19 cellular contexts compared by ENCODE assay signal in the genomic region with DNA sequence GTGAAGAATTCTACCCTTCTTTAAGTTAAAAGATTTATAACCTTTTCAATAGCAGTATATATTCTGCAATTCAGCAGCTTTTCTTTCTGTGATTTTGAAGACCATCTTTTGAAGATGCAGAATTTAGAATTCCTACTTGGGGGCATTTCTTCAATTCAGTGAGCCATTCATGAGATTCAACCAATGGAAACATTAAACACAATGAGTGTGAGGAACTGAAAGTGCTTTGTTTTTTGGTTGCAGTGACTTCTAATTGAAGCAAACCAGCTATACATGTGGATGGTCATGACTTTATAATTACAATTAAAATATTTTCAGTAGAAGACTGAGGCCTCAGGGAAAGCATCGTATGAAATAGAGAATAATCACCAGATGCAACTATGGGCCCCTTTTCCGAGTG.
DNase-seq lines count a peak whose midpoint lies in the region; ATAC-seq lines count a peak whose summit lies in the region.
"Had no signal": no experiment of that assay in that cellular context is flagged by ENCODE, and none has a peak within 500 bp of the region (broad histone marks: within the 10 kb centered on the region; RNA-seq: fewer than 3 reads in every experiment).

No MANE protein-coding gene starts in this region.

- intact Hi-C loops in posterior vena cava (cut with DNase I) = no loop called here

- H3K27ac Mint-ChIP-seq in memory B cell = no peak overlapping the region
- H3K27ac Mint-ChIP-seq: natural killer cell had no signal

- peak overlapping the region; percentile 1 for H3K4me3 Mint-ChIP-seq in memory B cell
- H3K4me3 Mint-ChIP-seq: natural killer cell had no signal

- H3K36me3 Mint-ChIP-seq in memory B cell = no peaks in the 10 kb centered on the region
- H3K36me3 Mint-ChIP-seq: brain, IgD-negative memory B cell, natural killer cell had no signal

- no peaks in the 10 kb centered on the region for H3K9me3 Mint-ChIP-seq in memory B cell
- H3K9me3 Mint-ChIP-seq: IgD-negative memory B cell, natural killer cell had no signal

- ATAC-seq in GM18511 (IDR thresholded peaks at IDR 0.05; ENCODE audit: unreplicated experiment) = peak; percentile 83
- ATAC-seq in GM21447 (IDR thresholded peaks at IDR 0.05; ENCODE audit: unreplicated experiment) = peak; percentile 76
- peak; percentile 74 for ATAC-seq in HG03175 (IDR thresholded peaks at IDR 0.05; ENCODE audit: unreplicated experiment)
- ATAC-seq in memory B cell (ENCODE audit: low read depth) = peak; percentile 73
- ATAC-seq: left lobe of liver, natural killer cell, PC-3 had no signal

- H3K4me1 Mint-ChIP-seq in memory B cell = peaks cover 11% of the 10 kb centered on the region
- H3K4me1 Mint-ChIP-seq: natural killer cell had no signal

- H3K27me3 Mint-ChIP-seq in memory B cell = peaks cover 5% of the 10 kb centered on the region
- H3K27me3 Mint-ChIP-seq: brain had no signal

- DNase-seq in memory B cell (ENCODE audit: low spot score in 2 of 2) (no peak), KG1 (lab: John Stamatoyannopoulos, UW) (no peak), posterior vena cava (ENCODE audit: low spot score) (no peak)
- no peak for DNase-seq in effector CD8-positive, alpha-beta T cell (lab: John Stamatoyannopoulos, UW)
- DNase-seq in activated effector memory CD4-positive, alpha-beta T cell treated with Interleukin-2 at 50 U/mL for 16 hours = no peak
- DNase-seq: activated naive CD4-positive, alpha-beta T cell treated with anti-CD3 and anti-CD28 coated beads, Interleukin-2, amount 50 U/mL, for 16 hours; BE2C; natural killer cell; NCI-H1417; NCI-H345; PC-3; SW 1271; testis had no signal
